ENCODE assay signal across 9 cellular contexts in genomic region chr5:113295111-113295539, GRCh38.
DNase-seq lines count a peak whose midpoint lies in the region; ATAC-seq, FAIRE-seq and TF ChIP-seq lines count a peak whose summit lies in the region.
"Had no signal": no experiment of that assay in that cellular context is flagged by ENCODE, and none has a peak within 500 bp of the region (broad histone marks: within the 10 kb centered on the region; RNA-seq: fewer than 3 reads in every experiment).

No MANE protein-coding gene starts in this region.

- no peak for DNase-seq in GM06990 (ENCODE audit: extremely low read depth, insufficient read length)
- DNase-seq in SK-MEL-5 (ENCODE audit: low read depth, low spot score): peak; percentile 7
- DNase-seq in fibroblast of mammary gland (ENCODE audit: low read depth): no peak
- DNase-seq in pancreas: no peak
- no peak for DNase-seq in GOT3 (lab: John Stamatoyannopoulos, UW)
- DNase-seq in NCI-H748 (lab: John Stamatoyannopoulos, UW; ENCODE audit: unreplicated experiment): no peak
- no peak for DNase-seq in ecto neural progenitor cell (ENCODE audit: low spot score)

- TF ChIP-seq CTCF in GM06990 (IDR thresholded peaks at IDR 0.05; ENCODE audit: insufficient read depth, low read length, poor library complexity, severe bottlenecking): no peak
- TF ChIP-seq CTCF in fibroblast of mammary gland (conservative IDR thresholded peaks at IDR 0.05; ENCODE audit: control insufficient read depth, insufficient read depth, low read depth, low read length): no peak
- TF ChIP-seq CTCF in pancreas (IDR thresholded peaks at IDR 0.05): no peak

- peaks cover 2% of the 10 kb centered on the region for H3K27me3 ChIP-seq in GM06990 (replicated peaks; ENCODE audit: control insufficient read depth, insufficient read depth, low read length)
- no peaks in the 10 kb centered on the region for H3K27me3 ChIP-seq in pancreas

- H3K9me3 ChIP-seq in pancreas: no peaks in the 10 kb centered on the region

- WGBS in pancreas, 2 donors: 2% methylated on average over 8 of the region's 8 CpGs

- intact Hi-C loops in pancreas (cut with DNase I): loop anchor here in 1 of 3 donors (10.0 kb wide), 1 partner anchor 1270 kb away; no protein-coding TSS in a partner anchor

- in situ Hi-C loops in SK-MEL-5 (cut with HindIII; ENCODE audit: low pct_unique_long_range_greater_than_20kb, low sequenced_read_pairs): no loop called here

- H3K27ac ChIP-seq in pancreas: peak overlapping the region in 1 of 4 donors; percentile 77

- H3K4me1 ChIP-seq in pancreas: peaks cover 0 to 5% (median 0%) of the 10 kb centered on the region in 3 donors

- FAIRE-seq in pancreas (lab: Jason Lieb, UNC): no peak
- FAIRE-seq: colon had no signal

- H3K36me3 ChIP-seq in GM06990 (ENCODE audit: control insufficient read depth, insufficient read depth, low read length) (no peaks in the 10 kb centered on the region), pancreas (no peaks in the 10 kb centered on the region)

- ATAC-seq in pancreas: peak in 2 of 4 donors; percentile 4 to 5
- no peak for ATAC-seq in GM19351 (IDR thresholded peaks at IDR 0.05; ENCODE audit: unreplicated experiment)

- peak overlapping the region; percentile 68 for H3K4me3 ChIP-seq in GM06990 (replicated peaks; ENCODE audit: low read depth, low read length)
- peak overlapping the region; percentile 79 for H3K4me3 ChIP-seq in fibroblast of mammary gland (ENCODE audit: control insufficient read depth, low read depth, low read length)
- peak overlapping the region in 3 of 4 donors; percentile 60 to 84 (median 64) for H3K4me3 ChIP-seq in pancreas
